ENCODE assay signal across 22 cellular contexts in genomic region chr19:40157059-40157458, GRCh38. TPM values are rescaled to one million over a fixed set of nuclear protein-coding genes. Genes with fewer than 3 reads are reported as not detected.
DNase-seq lines count a peak whose midpoint lies in the region; ATAC-seq, FAIRE-seq and TF ChIP-seq lines count a peak whose summit lies in the region.
"Had no signal": no experiment of that assay in that cellular context is flagged by ENCODE, and none has a peak within 500 bp of the region (broad histone marks: within the 10 kb centered on the region; RNA-seq: fewer than 3 reads in every experiment).

No MANE protein-coding gene starts in this region.

- H3K9me3 Mint-ChIP-seq in immature natural killer cell: peaks cover 0 to 1% (median 0%) of the 10 kb centered on the region in 6 donors
- no peaks in the 10 kb centered on the region for H3K9me3 Mint-ChIP-seq in stimulated activated effector memory CD8-positive, alpha-beta T cell treated with anti-CD3 and anti-CD28 coated beads, Interleukin-12 subunit alpha, Interleukin-12 subunit beta, amount 100 ng/mL, for 72 hours
- H3K9me3 Mint-ChIP-seq: CD8-positive, alpha-beta T cell; IgD-negative memory B cell had no signal

- H3K4me3 ChIP-seq in mucosa of descending colon (no peak overlapping the region), kidney (ENCODE audit: low read length in 2 of 2) (no peak overlapping the region)
- H3K4me3 ChIP-seq: A549, GM12878 had no signal

- H3K9me3 ChIP-seq in mucosa of descending colon (no peaks in the 10 kb centered on the region), kidney (ENCODE audit: control insufficient read depth in 1 of 2, low read length in 2 of 2) (no peaks in the 10 kb centered on the region)
- H3K9me3 ChIP-seq: A549 had no signal

- peak; percentile 15 for DNase-seq in NK-92 treated with Interleukin-12 subunit alpha and Interleukin-12 subunit beta, amount 100 ng/mL, for 24 hours (lab: John Stamatoyannopoulos, UW)
- no peak for DNase-seq in NK-92 (lab: John Stamatoyannopoulos, UW; ENCODE audit: unreplicated experiment)
- DNase-seq in immature natural killer cell: peak; percentile 66 to 68 (median 67)
- DNase-seq in stimulated activated effector memory CD8-positive, alpha-beta T cell treated with anti-CD3 and anti-CD28 coated beads, Interleukin-12 subunit alpha, Interleukin-12 subunit beta, amount 100 ng/mL, for 72 hours (ENCODE audit: low spot score in 2 of 2): no peak
- DNase-seq in mucosa of descending colon: no peak
- no peak for DNase-seq in kidney
- no peak for DNase-seq in hippocampal formation (lab: John Stamatoyannopoulos, UW)
- DNase-seq: AML-193; CD8-positive, alpha-beta T cell; COR-L47; DMS 273 treated with DMSO at 0.1 percent for 48 hours; DMS53; DND-41; EL; GOT3; H7 had no signal

- peaks cover under 1 to 9% (median 7%) of the 10 kb centered on the region in 3 donors for H3K27me3 Mint-ChIP-seq in immature natural killer cell (ENCODE audit: low read depth in 3 of 3)
- H3K27me3 Mint-ChIP-seq: IgD-negative memory B cell had no signal

- H3K27ac Mint-ChIP-seq in immature natural killer cell: peak overlapping the region; percentile 72 to 89 (median 87)
- peak overlapping the region; percentile 23 for H3K27ac Mint-ChIP-seq in stimulated activated effector memory CD8-positive, alpha-beta T cell treated with anti-CD3 and anti-CD28 coated beads, Interleukin-12 subunit alpha, Interleukin-12 subunit beta, amount 100 ng/mL, for 72 hours
- H3K27ac Mint-ChIP-seq: CD8-positive, alpha-beta T cell; IgD-negative memory B cell had no signal

- TF ChIP-seq CTCF in mucosa of descending colon (IDR thresholded peaks at IDR 0.05): no peak
- no peak for TF ChIP-seq CTCF in kidney (IDR thresholded peaks at IDR 0.05; ENCODE audit: borderline replicate concordance, extremely low read depth, insufficient read depth)

- no peak overlapping the region for H3K27ac ChIP-seq in kidney (ENCODE audit: low read depth in 2 of 2, low read length in 2 of 2)
- H3K27ac ChIP-seq: 22Rv1, A549 had no signal

- H3K36me3 Mint-ChIP-seq in immature natural killer cell: no peaks in the 10 kb centered on the region
- peaks cover 6% of the 10 kb centered on the region for H3K36me3 Mint-ChIP-seq in stimulated activated effector memory CD8-positive, alpha-beta T cell treated with anti-CD3 and anti-CD28 coated beads, Interleukin-12 subunit alpha, Interleukin-12 subunit beta, amount 100 ng/mL, for 72 hours
- H3K36me3 Mint-ChIP-seq: CD8-positive, alpha-beta T cell; IgD-negative memory B cell had no signal

- peaks cover 52 to 57% of the 10 kb centered on the region in 2 donors for H3K4me1 Mint-ChIP-seq in immature natural killer cell
- peaks cover 9% of the 10 kb centered on the region for H3K4me1 Mint-ChIP-seq in stimulated activated effector memory CD8-positive, alpha-beta T cell treated with anti-CD3 and anti-CD28 coated beads, Interleukin-12 subunit alpha, Interleukin-12 subunit beta, amount 100 ng/mL, for 72 hours

- ATAC-seq in stimulated activated effector memory CD8-positive, alpha-beta T cell treated with anti-CD3 and anti-CD28 coated beads, Interleukin-12 subunit alpha, Interleukin-12 subunit beta, amount 100 ng/mL, for 72 hours: no peak
- ATAC-seq in mucosa of descending colon: no peak
- ATAC-seq: A549; CD8-positive, alpha-beta T cell; GM12878; HCT116; HepG2 had no signal

- no peak for FAIRE-seq in kidney (lab: Jason Lieb, UNC)
- FAIRE-seq: GM12878, HepG2 had no signal

- H3K36me3 ChIP-seq in mucosa of descending colon (ENCODE audit: low read depth) (no peaks in the 10 kb centered on the region), kidney (ENCODE audit: control insufficient read depth in 1 of 2, insufficient read depth in 2 of 2, low read length in 2 of 2) (no peaks in the 10 kb centered on the region)

- intact Hi-C loops in mucosa of descending colon (cut with DNase I, micrococcal nuclease) (no loop called here), kidney (cut with DNase I) (no loop called here)

- no peaks in the 10 kb centered on the region for H3K4me1 ChIP-seq in mucosa of descending colon (ENCODE audit: low read depth)
- H3K4me1 ChIP-seq in kidney (ENCODE audit: control insufficient read depth in 1 of 2, insufficient read depth in 1 of 2, low read depth in 1 of 2, low read length in 2 of 2): no peaks in the 10 kb centered on the region
- H3K4me1 ChIP-seq: A549 had no signal

- H3K4me3 Mint-ChIP-seq in immature natural killer cell: peak overlapping the region; percentile 62 to 76 (median 69)
- H3K4me3 Mint-ChIP-seq in stimulated activated effector memory CD8-positive, alpha-beta T cell treated with anti-CD3 and anti-CD28 coated beads, Interleukin-12 subunit alpha, Interleukin-12 subunit beta, amount 100 ng/mL, for 72 hours: no peak overlapping the region
- H3K4me3 Mint-ChIP-seq: CD8-positive, alpha-beta T cell; IgD-negative memory B cell had no signal

- no peak overlapping the region for H3K9ac ChIP-seq in kidney (ENCODE audit: low read length in 2 of 2)

RNA-seq across cellular contexts. Expression of gene MAP3K10, which starts 34.2 kb away (rescaled TPM):
- polyA plus RNA-seq in immature natural killer cell (under 1 TPM in 2 of 3 donors, not detected in 1; 0.36 to 0.42 TPM), kidney (ENCODE audit: insufficient read depth, low read depth, low replicate concordance) (15.0 TPM)
- total RNA-seq in mucosa of descending colon (10 to 100 TPM; 11.0 to 23.3 (median 12.2) TPM), kidney (17.3 TPM)

Comparison
In these comparisons a context has a peak if more than half of its experiments do, and no peak if none do; other contexts are left out.
1. DNase-seq: peak in NK-92 treated with Interleukin-12 subunit alpha and Interleukin-12 subunit beta, amount 100 ng/mL, for 24 hours (single experiment) and immature natural killer cell (3 of 3); none in NK-92 (single experiment), stimulated activated effector memory CD8-positive, alpha-beta T cell treated with anti-CD3 and anti-CD28 coated beads, Interleukin-12 subunit alpha, Interleukin-12 subunit beta, amount 100 ng/mL, for 72 hours (0 of 2), mucosa of descending colon (0 of 3), kidney (single experiment) and hippocampal formation (0 of 2).